In the genomic region with DNA sequence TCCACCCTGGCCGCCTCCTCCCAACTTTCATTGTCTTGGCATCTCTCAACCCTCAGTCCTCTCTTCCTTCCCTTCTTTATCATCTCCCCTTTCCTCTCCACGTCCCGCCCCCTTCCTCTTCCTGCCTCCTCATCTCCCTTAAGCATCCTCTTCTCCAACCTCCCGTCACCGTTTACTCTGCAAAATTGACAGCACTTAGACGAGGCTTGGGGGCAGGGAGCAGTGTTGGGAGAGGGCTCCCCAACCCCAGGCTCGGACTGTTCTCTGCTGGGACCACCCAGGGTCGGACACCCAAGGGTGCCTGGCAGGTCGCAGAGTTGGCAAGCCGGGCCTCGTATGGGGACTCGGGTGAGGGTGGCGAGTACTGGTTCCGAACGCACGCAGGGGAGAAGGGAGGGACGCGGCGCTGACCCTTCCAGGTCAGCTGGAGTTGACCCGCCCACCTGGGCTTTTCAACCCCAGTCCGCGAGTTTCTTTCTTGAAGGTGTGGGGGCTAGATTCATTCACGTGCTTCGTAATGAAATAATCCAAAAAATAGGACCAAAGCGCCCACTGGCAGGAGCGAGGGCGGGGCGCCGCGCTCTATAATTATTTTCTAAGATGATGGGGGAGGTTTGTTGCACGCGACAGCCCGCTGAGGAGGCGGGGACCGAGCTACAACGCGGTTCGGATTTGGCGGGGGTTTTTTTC, we compare ENCODE assay signal across 8 cellular contexts. TPM values are rescaled to one million over a fixed set of nuclear protein-coding genes. Genes with fewer than 3 reads are reported as not detected.
DNase-seq lines count a peak whose midpoint lies in the region; ATAC-seq, FAIRE-seq and TF ChIP-seq lines count a peak whose summit lies in the region.

No MANE protein-coding gene starts in this region.

- peaks cover 14% of the 10 kb centered on the region for H3K27me3 Mint-ChIP-seq in neural progenitor cell (ENCODE audit: insufficient read depth, low read depth)

- no peak for TF ChIP-seq CTCF in 22Rv1 (IDR thresholded peaks at IDR 0.05)
- TF ChIP-seq CTCF in endothelial cell of umbilical vein (IDR thresholded peaks at IDR 0.05; ENCODE audit: extremely low read depth in 1 of 2, insufficient read depth in 1 of 2, low read depth in 1 of 2, low read length in 2 of 2), result no peak
- no peak for TF ChIP-seq CTCF in neural progenitor cell (IDR thresholded peaks at IDR 0.05)

- no peaks in the 10 kb centered on the region for H3K9me3 Mint-ChIP-seq in neural progenitor cell

- peaks cover 66% of the 10 kb centered on the region for H3F3A ChIP-seq in neural progenitor cell (ENCODE audit: low read depth)

- H3K9me3 ChIP-seq in endothelial cell of umbilical vein (replicated peaks; ENCODE audit: control insufficient read depth, insufficient read depth, low read length) (no peaks in the 10 kb centered on the region), neural progenitor cell (ENCODE audit: low read depth) (no peaks in the 10 kb centered on the region)

- FAIRE-seq in endothelial cell of umbilical vein (lab: Jason Lieb, UNC), result peak; percentile 72

- peaks cover 15% of the 10 kb centered on the region for H3K79me2 ChIP-seq in endothelial cell of umbilical vein (ENCODE audit: control insufficient read depth, insufficient read depth, low read length)
- peaks cover 70% of the 10 kb centered on the region for H3K79me2 ChIP-seq in neural progenitor cell (ENCODE audit: low read depth)

- H3K4me3 Mint-ChIP-seq in neural progenitor cell, result peak overlapping the region; percentile 98

- dilution Hi-C loops in endothelial cell of umbilical vein (cut with MboI; ENCODE audit: extremely low pct_ligation_motif_present, low sequenced_read_pairs), result no loop called here

- intact Hi-C loops in endothelial cell of umbilical vein (cut with micrococcal nuclease), result no loop called here

- peaks cover 38% of the 10 kb centered on the region for H3K4me1 ChIP-seq in endothelial cell of umbilical vein (ENCODE audit: control insufficient read depth, extremely low read depth, insufficient read depth, low read length)
- peaks cover 37% of the 10 kb centered on the region for H3K4me1 ChIP-seq in neural progenitor cell

- H3K27me3 ChIP-seq in H7 (ENCODE audit: control insufficient read depth, insufficient read depth, low read length) (peaks cover 2% of the 10 kb centered on the region; the same call in 1 of the 2 replicates), endothelial cell of umbilical vein (ENCODE audit: control insufficient read depth in 2 of 2, insufficient read depth in 2 of 2, low read length in 2 of 2) (no peaks in the 10 kb centered on the region), neural progenitor cell (no peaks in the 10 kb centered on the region)

- peak overlapping the region; percentile 100 for H3K27ac ChIP-seq in 22Rv1
- peak overlapping the region; percentile 1 for H3K27ac ChIP-seq in endothelial cell of umbilical vein (ENCODE audit: insufficient read depth, low read depth, low read length)
- peak overlapping the region; percentile 49 for H3K27ac ChIP-seq in neural progenitor cell

- H3K4me3 ChIP-seq in H7 (ENCODE audit: insufficient read depth, low read depth, low read length) (peak overlapping the region; percentile 82), endothelial cell of umbilical vein (replicated peaks in 1 of 3; ENCODE audit: insufficient read depth in 1 of 3, low read depth in 1 of 3, low read length in 3 of 3) (peak overlapping the region in 2 of 3 experiments; percentile 2 to 81), neural progenitor cell (peak overlapping the region; percentile 83)

- H3K36me3 ChIP-seq in H7 (replicated peaks; ENCODE audit: control insufficient read depth, insufficient read depth, low read length) (peaks cover 15% of the 10 kb centered on the region), endothelial cell of umbilical vein (ENCODE audit: control insufficient read depth in 2 of 2, extremely low read depth in 1 of 2, insufficient read depth in 2 of 2, low read length in 2 of 2) (peaks cover 0 to 8% of the 10 kb centered on the region in 2 experiments), neural progenitor cell (no peaks in the 10 kb centered on the region)

- DNase-seq in H7, result peak; percentile 78
- peak; percentile 72 for DNase-seq in activated CD4-positive, alpha-beta T cell treated with anti-CD3 and anti-CD28 coated beads for 48 hours
- no peak for DNase-seq in endothelial cell of umbilical vein (ENCODE audit: low read depth, low spot score)
- DNase-seq in neural progenitor cell (ENCODE audit: low spot score), result peak; percentile 55
- DNase-seq in SHP77 (lab: John Stamatoyannopoulos, UW), result no peak
- no peak for DNase-seq in A172 (ENCODE audit: low spot score)

- POLR2A ChIA-PET in endothelial cell of umbilical vein (lab: Charles Lee), result interaction anchor here (0.6 to 0.7 kb wide), 4 partner anchors 8 to 1108 kb away, joined by 3 to 7 read pairs (median 5); a partner anchor contains a TSS

- H3K27ac Mint-ChIP-seq in neural progenitor cell, result no peak overlapping the region

- peak overlapping the region; percentile 49 for H3K4me2 ChIP-seq in endothelial cell of umbilical vein (ENCODE audit: insufficient read depth, low read length)
- peak overlapping the region; percentile 88 for H3K4me2 ChIP-seq in neural progenitor cell

- peaks cover 68% of the 10 kb centered on the region for H3K4me1 Mint-ChIP-seq in neural progenitor cell

- H3K36me3 Mint-ChIP-seq in neural progenitor cell, result peaks cover 14% of the 10 kb centered on the region

- H3K9ac ChIP-seq in endothelial cell of umbilical vein (replicated peaks; ENCODE audit: extremely low read depth, insufficient read depth, low read length) (peak overlapping the region; percentile 1), neural progenitor cell (no peak overlapping the region)

- CTCF ChIA-PET in endothelial cell of umbilical vein (lab: Charles Lee), result interaction anchor here (0.7 to 8.2 kb wide), 18 partner anchors 7 to 217 kb away, joined by 3 to 140 read pairs (median 7); a partner anchor contains a TSS

- no peaks in the 10 kb centered on the region for H4K20me1 ChIP-seq in endothelial cell of umbilical vein (replicated peaks; ENCODE audit: control insufficient read depth, extremely low read depth, insufficient read depth, low read length)
- peaks cover 45% of the 10 kb centered on the region for H4K20me1 ChIP-seq in neural progenitor cell (ENCODE audit: low read depth)

- no peaks in the 10 kb centered on the region for H3K9me1 ChIP-seq in endothelial cell of umbilical vein (replicated peaks; ENCODE audit: control insufficient read depth, extremely low read depth, insufficient read depth, low read length)

- no peak for ATAC-seq in HG02571 (IDR thresholded peaks at IDR 0.05; ENCODE audit: unreplicated experiment)

- H2AFZ ChIP-seq in endothelial cell of umbilical vein (ENCODE audit: low read depth, low read length) (peak overlapping the region; percentile 27), neural progenitor cell (replicated peaks) (no peak overlapping the region)

- no peak for TF ChIP-seq POLR2A in endothelial cell of umbilical vein (IDR thresholded peaks at IDR 0.05; ENCODE audit: low read depth, low read length)

- BruUV-seq in endothelial cell of umbilical vein (replicated peaks; lab: Mats Ljungman, UMichigan), result no TSS peak

RNA-seq across cellular contexts. Expression of a gene that starts 0.8 kb away (rescaled TPM):
- 62.1 and 67.1 TPM in 2 replicates for total RNA-seq in H7 (2014; rRNA removed; shearing (Covaris generic))
- 24.2 and 26.3 TPM in 2 replicates for total RNA-seq in endothelial cell of umbilical vein
- polyA plus RNA-seq in endothelial cell of umbilical vein, result 13.0 and 15.9 TPM in 2 replicates
- polyA plus RNA-seq in endothelial cell of umbilical vein (2011; cell fraction: cytosol; rRNA removed), result 16.6 and 17.6 TPM in 2 replicates
- polyA plus RNA-seq in endothelial cell of umbilical vein (2011; cell fraction: nucleus; rRNA removed), result 18.8 and 20.0 TPM in 2 replicates
- polyA plus RNA-seq in endothelial cell of umbilical vein (2012), result 18.5 and 20.4 TPM in 2 replicates
- polyA minus RNA-seq in endothelial cell of umbilical vein, result 3.8 and 4.2 TPM in 2 replicates
- polyA minus RNA-seq in endothelial cell of umbilical vein (2011; cell fraction: cytosol; rRNA and poly(A)+ RNA removed), result 16.0 TPM
- 4.1 and 5.2 TPM in 2 replicates for polyA minus RNA-seq in endothelial cell of umbilical vein (2011; cell fraction: nucleus; rRNA and poly(A)+ RNA removed)
- total RNA-seq in neural progenitor cell (ENCODE audit: low replicate concordance), result 47.2 and 88.3 TPM in 2 replicates
- 41.8 and 55.0 TPM in 2 replicates for total RNA-seq in A172 (2014; rRNA removed; shearing (Covaris generic))

RNA-seq across cellular contexts. Expression of a gene that starts 3.2 kb away (rescaled TPM):
- total RNA-seq in H7 (2014; rRNA removed; shearing (Covaris generic)), result 1.8 and 5.6 TPM in 2 replicates
- total RNA-seq in endothelial cell of umbilical vein, result 2.3 and 3.3 TPM in 2 replicates
- 3.3 and 3.4 TPM in 2 replicates for polyA plus RNA-seq in endothelial cell of umbilical vein
- polyA plus RNA-seq in endothelial cell of umbilical vein (2011; cell fraction: cytosol; rRNA removed), result 0.41 and 0.66 TPM in 2 replicates
- polyA plus RNA-seq in endothelial cell of umbilical vein (2011; cell fraction: nucleus; rRNA removed), result 18.1 and 20.0 TPM in 2 replicates
- 1.0 and 1.4 TPM in 2 replicates for polyA plus RNA-seq in endothelial cell of umbilical vein (2012)
- 1.1 and 1.9 TPM in 2 replicates for polyA minus RNA-seq in endothelial cell of umbilical vein
- not detected for polyA minus RNA-seq in endothelial cell of umbilical vein (2011; cell fraction: cytosol; rRNA and poly(A)+ RNA removed)
- polyA minus RNA-seq in endothelial cell of umbilical vein (2011; cell fraction: nucleus; rRNA and poly(A)+ RNA removed), result 2.9 and 3.8 TPM in 2 replicates
- total RNA-seq in neural progenitor cell (ENCODE audit: low replicate concordance), result 23.5 and 71.4 TPM in 2 replicates
- 3.3 and 7.4 TPM in 2 replicates for total RNA-seq in A172 (2014; rRNA removed; shearing (Covaris generic))

RNA-seq across cellular contexts. Expression of a gene that starts 5.1 kb away (rescaled TPM):
- total RNA-seq in H7 (2014; rRNA removed; shearing (Covaris generic)), result 7.0 and 22.0 TPM in 2 replicates
- 116 and 118 TPM in 2 replicates for total RNA-seq in endothelial cell of umbilical vein
- 47.0 and 49.8 TPM in 2 replicates for polyA plus RNA-seq in endothelial cell of umbilical vein
- 45.7 and 48.2 TPM in 2 replicates for polyA plus RNA-seq in endothelial cell of umbilical vein (2011; cell fraction: cytosol; rRNA removed)
- 118 and 126 TPM in 2 replicates for polyA plus RNA-seq in endothelial cell of umbilical vein (2011; cell fraction: nucleus; rRNA removed)
- 154 and 197 TPM in 2 replicates for polyA plus RNA-seq in endothelial cell of umbilical vein (2012)
- 123 and 214 TPM in 2 replicates for polyA minus RNA-seq in endothelial cell of umbilical vein
- polyA minus RNA-seq in endothelial cell of umbilical vein (2011; cell fraction: cytosol; rRNA and poly(A)+ RNA removed), result 47.5 TPM
- 42.1 and 68.7 TPM in 2 replicates for polyA minus RNA-seq in endothelial cell of umbilical vein (2011; cell fraction: nucleus; rRNA and poly(A)+ RNA removed)
- total RNA-seq in neural progenitor cell (ENCODE audit: low replicate concordance), result 2.4 and 4.4 TPM in 2 replicates
- 239 and 243 TPM in 2 replicates for total RNA-seq in A172 (2014; rRNA removed; shearing (Covaris generic))

RNA-seq across cellular contexts. Expression of a gene that starts 8.8 kb away (rescaled TPM):
- total RNA-seq in H7 (2014; rRNA removed; shearing (Covaris generic)), result 496 and 509 TPM in 2 replicates
- total RNA-seq in endothelial cell of umbilical vein (311 TPM in 2 replicates), neural progenitor cell (ENCODE audit: low replicate concordance) (120 and 220 TPM in 2 replicates)
- 165 and 212 TPM in 2 replicates for polyA plus RNA-seq in endothelial cell of umbilical vein
- 204 and 249 TPM in 2 replicates for polyA plus RNA-seq in endothelial cell of umbilical vein (2011; cell fraction: cytosol; rRNA removed)
- 129 and 147 TPM in 2 replicates for polyA plus RNA-seq in endothelial cell of umbilical vein (2011; cell fraction: nucleus; rRNA removed)
- 303 and 323 TPM in 2 replicates for polyA plus RNA-seq in endothelial cell of umbilical vein (2012)
- polyA minus RNA-seq in endothelial cell of umbilical vein, result 291 and 342 TPM in 2 replicates
- 395 TPM for polyA minus RNA-seq in endothelial cell of umbilical vein (2011; cell fraction: cytosol; rRNA and poly(A)+ RNA removed)
- polyA minus RNA-seq in endothelial cell of umbilical vein (2011; cell fraction: nucleus; rRNA and poly(A)+ RNA removed), result 51.4 and 56.6 TPM in 2 replicates
- 205 and 254 TPM in 2 replicates for total RNA-seq in A172 (2014; rRNA removed; shearing (Covaris generic))

RNA-seq across cellular contexts. Expression of a gene that starts 24.6 kb away (rescaled TPM):
- 202 and 205 TPM in 2 replicates for total RNA-seq in H7 (2014; rRNA removed; shearing (Covaris generic))
- total RNA-seq in endothelial cell of umbilical vein (82.3 and 90.0 TPM in 2 replicates), neural progenitor cell (ENCODE audit: low replicate concordance) (173 and 275 TPM in 2 replicates)
- 67.3 and 67.9 TPM in 2 replicates for polyA plus RNA-seq in endothelial cell of umbilical vein
- 68.7 and 72.0 TPM in 2 replicates for polyA plus RNA-seq in endothelial cell of umbilical vein (2011; cell fraction: cytosol; rRNA removed)
- polyA plus RNA-seq in endothelial cell of umbilical vein (2011; cell fraction: nucleus; rRNA removed), result 198 and 265 TPM in 2 replicates
- polyA plus RNA-seq in endothelial cell of umbilical vein (2012), result 27.8 and 49.7 TPM in 2 replicates
- polyA minus RNA-seq in endothelial cell of umbilical vein, result 71.8 and 80.2 TPM in 2 replicates
- polyA minus RNA-seq in endothelial cell of umbilical vein (2011; cell fraction: cytosol; rRNA and poly(A)+ RNA removed), result 95.7 TPM
- polyA minus RNA-seq in endothelial cell of umbilical vein (2011; cell fraction: nucleus; rRNA and poly(A)+ RNA removed), result 55.3 and 92.1 TPM in 2 replicates
- total RNA-seq in A172 (2014; rRNA removed; shearing (Covaris generic)), result 118 and 129 TPM in 2 replicates

Comparison
In these comparisons a context has a peak if more than half of its experiments do, and no peak if none do; other contexts are left out.
1. H3K27ac ChIP-seq: peak in every context shown above with its lines; median percentile 100 in 22Rv1; 49 in neural progenitor cell; 1 in endothelial cell of umbilical vein.
2. DNase-seq: peak in H7 (single experiment), activated CD4-positive, alpha-beta T cell treated with anti-CD3 and anti-CD28 coated beads for 48 hours (single experiment) and neural progenitor cell (single experiment); none in endothelial cell of umbilical vein (single experiment), SHP77 (0 of 2) and A172 (single experiment).
3. Peak in every context shown above with its lines, with median percentiles within 50 percentile points of each other: H3K4me3 ChIP-seq.